12 cellular contexts compared by ENCODE assay signal in the genomic region with DNA sequence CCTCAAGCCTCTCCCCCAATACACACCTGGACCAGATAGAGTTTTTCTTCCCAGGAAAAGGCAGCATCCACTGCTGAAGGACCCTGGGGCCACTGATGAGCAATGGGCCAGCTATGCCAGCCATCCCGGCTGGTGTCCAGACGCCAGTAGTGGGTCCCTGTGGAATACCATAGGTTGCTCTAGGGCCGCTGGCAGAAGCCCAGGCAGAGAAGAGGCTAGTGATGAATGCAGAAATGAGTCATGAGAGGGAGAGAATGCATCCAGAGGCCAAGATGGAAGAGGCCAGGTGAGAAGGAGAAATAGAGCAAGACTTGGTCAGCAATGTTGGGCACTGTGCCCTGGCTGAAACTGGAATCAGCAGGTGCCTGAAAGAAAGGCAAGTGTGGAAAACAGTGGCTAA. TPM values are rescaled to one million over a fixed set of nuclear protein-coding genes. Genes with fewer than 3 reads are reported as not detected.
DNase-seq lines count a peak whose midpoint lies in the region; TF ChIP-seq lines count a peak whose summit lies in the region.
"Had no signal": no experiment of that assay in that cellular context is flagged by ENCODE, and none has a peak within 500 bp of the region (broad histone marks: within the 10 kb centered on the region; RNA-seq: fewer than 3 reads in every experiment).

No MANE protein-coding gene starts in this region.

- H3K4me3 ChIP-seq in adipocyte (ENCODE audit: low read length) (no peak overlapping the region), kidney epithelial cell (ENCODE audit: low read depth, low read length) (no peak overlapping the region)
- H3K4me3 ChIP-seq: BLaER1 had no signal

- peaks cover 4% of the 10 kb centered on the region for H3K4me1 ChIP-seq in adipocyte (ENCODE audit: control insufficient read depth, insufficient read depth, low read length)

- no peak overlapping the region for H3K9ac ChIP-seq in adipocyte (ENCODE audit: low read length)
- H3K9ac ChIP-seq: BLaER1 had no signal

- no peak for TF ChIP-seq CTCF in kidney epithelial cell (IDR thresholded peaks at IDR 0.05; ENCODE audit: insufficient read depth, low read length, poor library complexity, severe bottlenecking)

- no peaks in the 10 kb centered on the region for H3K27me3 ChIP-seq in adipocyte (replicated peaks; ENCODE audit: control insufficient read depth, insufficient read depth, low read length)
- no peaks in the 10 kb centered on the region for H3K27me3 ChIP-seq in kidney epithelial cell (ENCODE audit: control insufficient read depth, insufficient read depth, low read length)
- H3K27me3 ChIP-seq: BLaER1 had no signal

- no peaks in the 10 kb centered on the region for H3K9me3 ChIP-seq in adipocyte (ENCODE audit: control insufficient read depth, low read length)
- H3K9me3 ChIP-seq: BLaER1, neutrophil had no signal

- DNase-seq in AG08396 (ENCODE audit: low spot score) (peak; percentile 42), HS-27A (ENCODE audit: low read depth) (peak; percentile 70), adipocyte (ENCODE audit: low read depth) (peak; percentile 39), kidney epithelial cell (ENCODE audit: low read depth) (peak; percentile 29), NCI-H1092 treated with DMSO at 0.1 percent for 48 hours (lab: John Stamatoyannopoulos, UW) (no peak), SIG-M5 (lab: John Stamatoyannopoulos, UW) (no peak), DMS153 treated with DMSO at 0.1 percent for 48 hours (lab: John Stamatoyannopoulos, UW; ENCODE audit: unreplicated experiment) (no peak), GM19240 (ENCODE audit: insufficient read length, low spot score) (no peak)
- DNase-seq: activated CD4-positive, alpha-beta T cell treated with anti-CD3 and anti-CD28 coated beads for 1 hour; NCI-H1694 treated with DMSO at 0.1 percent for 48 hours had no signal

- no peaks in the 10 kb centered on the region for H3K36me3 ChIP-seq in adipocyte (ENCODE audit: control insufficient read depth, insufficient read depth, low read length, severe bottlenecking)
- no peaks in the 10 kb centered on the region for H3K36me3 ChIP-seq in kidney epithelial cell (ENCODE audit: control insufficient read depth, insufficient read depth, low read length)
- H3K36me3 ChIP-seq: BLaER1, neutrophil had no signal

RNA-seq across cellular contexts. Expression of a gene that starts 8.9 kb away (rescaled TPM):
- 0.13 and 0.34 TPM in 2 replicates for total RNA-seq in kidney epithelial cell

RNA-seq across cellular contexts. Expression of a gene that starts 13.0 kb away (rescaled TPM):
- 26.9 and 29.6 TPM in 2 replicates for total RNA-seq in kidney epithelial cell

RNA-seq across cellular contexts. Expression of a gene that starts 41.6 kb away (rescaled TPM):
- 25.7 and 28.4 TPM in 2 replicates for total RNA-seq in kidney epithelial cell

RNA-seq across cellular contexts. Expression of a gene that starts 41.9 kb away (rescaled TPM):
- 13.7 and 13.8 TPM in 2 replicates for total RNA-seq in kidney epithelial cell

RNA-seq across cellular contexts. Expression of a gene that starts 49.3 kb away (rescaled TPM):
- 65.2 and 74.6 TPM in 2 replicates for total RNA-seq in kidney epithelial cell

Comparison
In these comparisons a context has a peak if more than half of its experiments do, and no peak if none do; other contexts are left out.
1. DNase-seq: peak in AG08396 (single experiment), HS-27A (single experiment), adipocyte (single experiment) and kidney epithelial cell (single experiment); none in NCI-H1092 treated with DMSO at 0.1 percent for 48 hours (single experiment), SIG-M5 (single experiment), DMS153 treated with DMSO at 0.1 percent for 48 hours (single experiment) and GM19240 (single experiment).